ENCODE assay signal across 14 cellular contexts in the genomic region with DNA sequence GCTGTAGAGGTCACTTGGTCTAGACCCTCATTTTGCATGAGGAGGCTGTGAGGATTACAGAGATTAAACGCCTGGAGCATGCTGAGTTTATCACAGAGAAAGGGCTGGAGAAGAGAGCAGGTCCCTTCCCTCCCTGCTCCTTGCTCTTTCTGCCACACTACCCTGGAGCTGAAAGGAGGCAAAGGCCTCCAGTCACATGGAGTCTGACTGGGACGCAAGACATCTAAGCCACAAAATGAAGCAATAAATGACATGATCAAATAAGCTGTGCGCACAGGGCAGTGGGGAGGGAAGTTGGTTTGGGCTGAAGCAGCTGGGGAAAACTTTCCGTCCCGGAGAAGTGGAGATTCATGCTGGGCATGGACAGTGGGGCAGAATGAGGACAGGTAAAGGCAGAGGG. TPM values are rescaled to one million over a fixed set of nuclear protein-coding genes. Genes with fewer than 3 reads are reported as not detected.
DNase-seq lines count a peak whose midpoint lies in the region; ATAC-seq and TF ChIP-seq lines count a peak whose summit lies in the region.
"Had no signal": no experiment of that assay in that cellular context is flagged by ENCODE, and none has a peak within 500 bp of the region (broad histone marks: within the 10 kb centered on the region; RNA-seq: fewer than 3 reads in every experiment).

No MANE protein-coding gene starts in this region.

- peaks cover 10% of the 10 kb centered on the region; the same call in 1 of the 2 replicates for H3F3A ChIP-seq in MM.1S (ENCODE audit: insufficient read depth, low read length)

- H2BK15ac ChIP-seq in H9 (ENCODE audit: low read depth, low read length) = no peak overlapping the region

- no peak overlapping the region for H3K56ac ChIP-seq in H9 (ENCODE audit: insufficient read length, low read depth, low read length)

- H3K4me2 ChIP-seq in H9 (ENCODE audit: insufficient read depth, insufficient read length, low read length) (no peak overlapping the region), MM.1S (ENCODE audit: low read depth, low read length) (no peak overlapping the region)

- TF ChIP-seq CTCF in H9 (conservative IDR thresholded peaks at IDR 0.05) = no peak
- no peak for TF ChIP-seq CTCF in fibroblast of villous mesenchyme (IDR thresholded peaks at IDR 0.05; ENCODE audit: insufficient read depth, low read depth, low read length)
- TF ChIP-seq CTCF in osteocyte (IDR thresholded peaks at IDR 0.05) = no peak
- no peak for TF ChIP-seq CTCF in CD8-positive, alpha-beta T cell (IDR thresholded peaks at IDR 0.05)
- TF ChIP-seq CTCF in MM.1S (IDR thresholded peaks at IDR 0.05; ENCODE audit: low read length) = no peak

- no peak overlapping the region for H2BK12ac ChIP-seq in H9 (ENCODE audit: insufficient read length, low read depth, low read length)

- WGBS in H9 (ENCODE audit: extremely low coverage, insufficient read length, low lambda C conversion rate) = no CpG with 5 or more reads among the region's 5 CpGs

- H2AFZ ChIP-seq in H9 (ENCODE audit: low read length) (no peak overlapping the region), MM.1S (ENCODE audit: low read length) (no peak overlapping the region)

- H3K27ac Mint-ChIP-seq in H9 (peak overlapping the region in 2 of 3 experiments; percentile 7 to 46; a peak in 2 of 7 replicates), osteocyte (ENCODE audit: unreplicated experiment) (peak overlapping the region; percentile 85)
- no peak overlapping the region for H3K27ac Mint-ChIP-seq in CD8-positive, alpha-beta T cell
- H3K27ac Mint-ChIP-seq: T-helper 2 cell treated with Interferon-gamma antibody and Interleukin-4, amounts not matched to agents 5 μg/mL and 100 μg/mL, for 36 hours had no signal

- DNase-seq in H9 (no peak), NOMO-1 (lab: John Stamatoyannopoulos, UW; ENCODE audit: unreplicated experiment in 2 of 2) (peak; percentile 75 to 85), fibroblast of villous mesenchyme (ENCODE audit: low read depth) (peak; percentile 46), osteocyte (ENCODE audit: extremely low spot score, unreplicated experiment) (no peak), MM.1S (no peak)
- no peak for DNase-seq in CD8-positive, alpha-beta T cell
- DNase-seq in activated T-cell treated with anti-CD3 and anti-CD28 coated beads, Interleukin-2, amount 50 U/mL, for 48 hours = no peak
- DNase-seq: amniotic stem cell, Calu3, foreskin melanocyte, kidney glomerular epithelial cell, NCI-H1930 had no signal

- no peaks in the 10 kb centered on the region for H3K79me1 ChIP-seq in H9 (ENCODE audit: insufficient read depth, low read depth, low read length, poor library complexity, severe bottlenecking)

- no peak overlapping the region for H3K9ac ChIP-seq in H9 (ENCODE audit: extremely low read depth, insufficient read length, low read length)
- H3K9ac ChIP-seq in MM.1S (ENCODE audit: low read length) = no peak overlapping the region

- POLR2A ChIA-PET in CD8-positive, alpha-beta T cell (lab: Charles Lee) = interaction anchor here (0.8 to 1.3 kb wide), 2 partner anchors 19 to 34 kb away, joined by 3 to 4 read pairs; a partner anchor contains a TSS

- H2BK120ac ChIP-seq in H9 (ENCODE audit: low read depth, low read length, poor library complexity, severe bottlenecking) = no peak overlapping the region

- H3K36me3 Mint-ChIP-seq in H9 (ENCODE audit: insufficient read depth in 1 of 3, low read depth in 3 of 3) = no peaks in the 10 kb centered on the region
- no peaks in the 10 kb centered on the region for H3K36me3 Mint-ChIP-seq in osteocyte (ENCODE audit: unreplicated experiment)
- H3K36me3 Mint-ChIP-seq in CD8-positive, alpha-beta T cell = peaks cover 11% of the 10 kb centered on the region

- no peak overlapping the region for H3K18ac ChIP-seq in H9 (ENCODE audit: insufficient read length, low read depth, low read length)

- H3K4ac ChIP-seq in H9 (ENCODE audit: low read depth, low read length) = no peak overlapping the region

- H3K23me2 ChIP-seq in H9 (ENCODE audit: insufficient read length, low read depth, low read length, poor library complexity, severe bottlenecking) = no peaks in the 10 kb centered on the region

- no peaks in the 10 kb centered on the region for H3K9me3 ChIP-seq in H9 (ENCODE audit: control insufficient read depth, low read depth, low read length)
- H3K9me3 ChIP-seq in CD8-positive, alpha-beta T cell (ENCODE audit: low read length) = no peaks in the 10 kb centered on the region
- no peaks in the 10 kb centered on the region for H3K9me3 ChIP-seq in MM.1S (replicated peaks; ENCODE audit: insufficient read depth, low read length)
- H3K9me3 ChIP-seq: pancreas had no signal

- no peak overlapping the region for H3K14ac ChIP-seq in H9 (ENCODE audit: insufficient read depth, low read length)

- no peak for ATAC-seq in CD8-positive, alpha-beta T cell

- CTCF ChIA-PET in CD8-positive, alpha-beta T cell (lab: Charles Lee) = interaction anchor here (0.6 kb wide), 1 partner anchor 545 kb away, joined by 3 read pairs; no protein-coding TSS in a partner anchor

- H3K9me3 Mint-ChIP-seq in H9 (no peaks in the 10 kb centered on the region), osteocyte (ENCODE audit: unreplicated experiment) (no peaks in the 10 kb centered on the region)
- H3K9me3 Mint-ChIP-seq in CD8-positive, alpha-beta T cell = no peaks in the 10 kb centered on the region
- H3K9me3 Mint-ChIP-seq: T-helper 2 cell treated with Interferon-gamma antibody and Interleukin-4, amounts not matched to agents 5 μg/mL and 100 μg/mL, for 36 hours had no signal

- H3K36me3 ChIP-seq in CD8-positive, alpha-beta T cell (ENCODE audit: insufficient read depth, low read length) = no peaks in the 10 kb centered on the region
- no peaks in the 10 kb centered on the region for H3K36me3 ChIP-seq in MM.1S (replicated peaks; ENCODE audit: insufficient read depth, low read length)
- H3K36me3 ChIP-seq: pancreas had no signal

- H3K4me1 Mint-ChIP-seq in H9 (peaks cover 12 to 20% of the 10 kb centered on the region in 2 experiments), osteocyte (ENCODE audit: unreplicated experiment) (peaks cover 75% of the 10 kb centered on the region)
- H3K4me1 Mint-ChIP-seq in CD8-positive, alpha-beta T cell (ENCODE audit: low read depth) = peaks cover 62% of the 10 kb centered on the region

- H3K27ac ChIP-seq in H9 (ENCODE audit: insufficient read length, low read depth, low read length) (no peak overlapping the region), MM.1S (ENCODE audit: low read length) (no peak overlapping the region)
- no peak overlapping the region for H3K27ac ChIP-seq in CD8-positive, alpha-beta T cell (ENCODE audit: low read depth, low read length)
- H3K27ac ChIP-seq: pancreas had no signal

- H3K4me3 ChIP-seq in fibroblast of villous mesenchyme (ENCODE audit: low read depth, low read length) = no peak overlapping the region
- no peak overlapping the region for H3K4me3 ChIP-seq in CD8-positive, alpha-beta T cell (ENCODE audit: low read depth, low read length)
- no peak overlapping the region for H3K4me3 ChIP-seq in MM.1S (ENCODE audit: low read length)
- H3K4me3 ChIP-seq: pancreas had no signal

- H3K4me1 ChIP-seq in H9 (ENCODE audit: insufficient read depth, low read length) (no peaks in the 10 kb centered on the region), MM.1S (ENCODE audit: low read length) (peaks cover 15% of the 10 kb centered on the region)
- no peaks in the 10 kb centered on the region for H3K4me1 ChIP-seq in CD8-positive, alpha-beta T cell (ENCODE audit: insufficient read depth, low read length)

- no peak overlapping the region for H2BK20ac ChIP-seq in H9 (ENCODE audit: low read depth, low read length, poor library complexity, severe bottlenecking)

- no peaks in the 10 kb centered on the region for H3K27me3 ChIP-seq in H9 (ENCODE audit: insufficient read depth, low read length)
- H3K27me3 ChIP-seq in CD8-positive, alpha-beta T cell (ENCODE audit: insufficient read depth, low read length) = no peaks in the 10 kb centered on the region
- H3K27me3 ChIP-seq in MM.1S (replicated peaks; ENCODE audit: insufficient read depth, low read length) = no peaks in the 10 kb centered on the region
- H3K27me3 ChIP-seq: pancreas had no signal

- intact Hi-C loops in CD8-positive, alpha-beta T cell (cut with DNase I, micrococcal nuclease) = no loop called here

- no peaks in the 10 kb centered on the region for H3K9me2 ChIP-seq in MM.1S (replicated peaks; ENCODE audit: insufficient read depth, low read length)

- no peak overlapping the region for H2AK5ac ChIP-seq in H9 (ENCODE audit: insufficient read length, low read length)

- no peak overlapping the region for H4K8ac ChIP-seq in H9 (replicated peaks; ENCODE audit: insufficient read length, low read depth, low read length)

- H4K20me1 ChIP-seq in H9 (ENCODE audit: control insufficient read depth, insufficient read depth, insufficient read length) = no peaks in the 10 kb centered on the region
- no peaks in the 10 kb centered on the region for H4K20me1 ChIP-seq in MM.1S (ENCODE audit: insufficient read depth, low read length)

- no peak overlapping the region for H3T11ph ChIP-seq in H9 (ENCODE audit: low read length)

- H2BK5ac ChIP-seq in H9 (ENCODE audit: insufficient read length, low read length) = no peak overlapping the region

- H4K91ac ChIP-seq in H9 (ENCODE audit: insufficient read length, low read depth, low read length) = no peak overlapping the region

- no peaks in the 10 kb centered on the region for H3K27me3 Mint-ChIP-seq in H9 (ENCODE audit: low read depth)
- H3K27me3 Mint-ChIP-seq in osteocyte (ENCODE audit: unreplicated experiment) = no peaks in the 10 kb centered on the region
- H3K27me3 Mint-ChIP-seq in CD8-positive, alpha-beta T cell (ENCODE audit: low read depth) = no peaks in the 10 kb centered on the region

- no peak overlapping the region for H4K5ac ChIP-seq in H9 (ENCODE audit: insufficient read length, low read depth, low read length)

- H3K23ac ChIP-seq in H9 (ENCODE audit: insufficient read length, low read depth, low read length) = no peak overlapping the region

- H3K79me2 ChIP-seq in H9 (ENCODE audit: insufficient read depth, low read length) (no peaks in the 10 kb centered on the region), MM.1S (ENCODE audit: low read length) (peaks cover 25% of the 10 kb centered on the region)

- H3K4me3 Mint-ChIP-seq in H9 (no peak overlapping the region), osteocyte (ENCODE audit: unreplicated experiment) (no peak overlapping the region)
- H3K4me3 Mint-ChIP-seq in CD8-positive, alpha-beta T cell = no peak overlapping the region
- H3K4me3 Mint-ChIP-seq: T-helper 2 cell treated with Interferon-gamma antibody and Interleukin-4, amounts not matched to agents 5 μg/mL and 100 μg/mL, for 36 hours had no signal

RNA-seq across cellular contexts. Expression of a gene that starts 33.3 kb away (rescaled TPM):
- total RNA-seq in H9 (2021) = 3.0 and 5.6 TPM in 2 replicates
- 42.5 and 45.3 TPM in 2 replicates for total RNA-seq in fibroblast of villous mesenchyme
- total RNA-seq in osteocyte = 51.6 and 54.4 TPM in 2 replicates
- 10 to 100 TPM; 73.3 to 81.1 TPM for total RNA-seq in CD8-positive, alpha-beta T cell

Comparison
In these comparisons a context has a peak if more than half of its experiments do, and no peak if none do; other contexts are left out.
1. DNase-seq: peak in NOMO-1 (2 of 2) and fibroblast of villous mesenchyme (single experiment); none in H9 (single experiment), osteocyte (single experiment), CD8-positive, alpha-beta T cell (0 of 7), MM.1S (single experiment) and activated T-cell treated with anti-CD3 and anti-CD28 coated beads, Interleukin-2, amount 50 U/mL, for 48 hours (0 of 2).